Comparison of ENCODE assay signal across 19 cellular contexts in genomic region chr1:68973459-68974244, GRCh38.
A peak's percentile ranks its signal among the peaks of the same experiment; 100 is the strongest.
DNase-seq lines count a peak whose midpoint lies in the region; ATAC-seq and TF ChIP-seq lines count a peak whose summit lies in the region.
"Had no signal": no experiment of that assay in that cellular context is flagged by ENCODE, and none has a peak within 500 bp of the region (broad histone marks: within the 10 kb centered on the region; RNA-seq: fewer than 3 reads in every experiment).

No MANE protein-coding gene starts in this region.

- H3K4ac ChIP-seq in mesenchymal stem cell (ENCODE audit: low read depth in 1 of 2, low read length in 2 of 2) = no peak overlapping the region

- H4K20me1 ChIP-seq in MM.1S (ENCODE audit: insufficient read depth, low read length) = no peaks in the 10 kb centered on the region

- H3K4me2 ChIP-seq in MM.1S (ENCODE audit: low read depth, low read length) (peak overlapping the region; percentile 50; the same call in 1 of the 2 replicates), mesenchymal stem cell (ENCODE audit: low read length, poor library complexity, severe bottlenecking) (no peak overlapping the region)

- H3K79me1 ChIP-seq in mesenchymal stem cell (replicated peaks; ENCODE audit: low read length, poor library complexity, severe bottlenecking) = no peaks in the 10 kb centered on the region

- H3K4me1 ChIP-seq in MM.1S (ENCODE audit: low read length) = peaks cover 56% of the 10 kb centered on the region
- peaks cover 5% of the 10 kb centered on the region for H3K4me1 ChIP-seq in mesenchymal stem cell (ENCODE audit: control insufficient read depth, insufficient read depth, low read depth, low read length)
- H3K4me1 ChIP-seq in left ventricle myocardium inferior = no peaks in the 10 kb centered on the region
- H3K4me1 ChIP-seq: colonic mucosa had no signal

- H3K36me3 ChIP-seq in MM.1S (replicated peaks; ENCODE audit: insufficient read depth, low read length) (no peaks in the 10 kb centered on the region), mesenchymal stem cell (ENCODE audit: control insufficient read depth in 1 of 2, insufficient read depth in 2 of 2, low read depth in 1 of 2, low read length in 2 of 2) (no peaks in the 10 kb centered on the region), left ventricle myocardium inferior (no peaks in the 10 kb centered on the region)
- H3K36me3 ChIP-seq: colonic mucosa had no signal

- no peak overlapping the region for H2BK120ac ChIP-seq in mesenchymal stem cell (ENCODE audit: low read depth, low read length)

- no peak overlapping the region; the same call in 1 of the 2 replicates for H3K4me3 ChIP-seq in MM.1S (ENCODE audit: low read length)
- no peak overlapping the region for H3K4me3 ChIP-seq in cardiac fibroblast (replicated peaks in 1 of 2; ENCODE audit: low read depth in 2 of 2, low read length in 2 of 2)
- no peak overlapping the region for H3K4me3 ChIP-seq in mesenchymal stem cell (ENCODE audit: insufficient read depth in 1 of 2, low read depth in 1 of 2, low read length in 2 of 2)
- H3K4me3 ChIP-seq in left ventricle myocardium inferior = no peak overlapping the region
- H3K4me3 ChIP-seq: colonic mucosa had no signal

- H3K27ac ChIP-seq in MM.1S (ENCODE audit: low read length) (peak overlapping the region; percentile 54; the same call in 1 of the 2 replicates), mesenchymal stem cell (ENCODE audit: low read length, poor library complexity, severe bottlenecking) (no peak overlapping the region), left ventricle myocardium inferior (replicated peaks) (no peak overlapping the region)
- H3K27ac ChIP-seq: colonic mucosa had no signal

- H3K9ac ChIP-seq in MM.1S (ENCODE audit: low read length) (no peak overlapping the region; the same call in 1 of the 2 replicates), mesenchymal stem cell (ENCODE audit: low read length) (peak overlapping the region; percentile 6)

- H3K9me2 ChIP-seq in MM.1S (replicated peaks; ENCODE audit: insufficient read depth, low read length) = no peaks in the 10 kb centered on the region

- H2AFZ ChIP-seq in MM.1S (ENCODE audit: low read length) = peak overlapping the region; percentile 59
- no peak overlapping the region for H2AFZ ChIP-seq in mesenchymal stem cell (ENCODE audit: low read depth, low read length)

- intact Hi-C loops in left ventricle myocardium inferior (cut with micrococcal nuclease) = no loop called here

- TF ChIP-seq CTCF in AG09319 (IDR thresholded peaks at IDR 0.05; ENCODE audit: low read depth, low read length) (no peak), MM.1S (IDR thresholded peaks at IDR 0.05; ENCODE audit: low read length) (no peak), cardiac fibroblast (IDR thresholded peaks at IDR 0.05; ENCODE audit: low read depth, low read length) (no peak), left ventricle myocardium inferior (IDR thresholded peaks at IDR 0.05; ENCODE audit: borderline replicate concordance) (no peak)

- H3K79me2 ChIP-seq in MM.1S (ENCODE audit: low read length) = no peaks in the 10 kb centered on the region

- H3F3A ChIP-seq in MM.1S (ENCODE audit: insufficient read depth, low read length) = peaks cover 6% of the 10 kb centered on the region; the same call in 1 of the 2 replicates

- no peak overlapping the region for H3K14ac ChIP-seq in mesenchymal stem cell (ENCODE audit: low read length in 2 of 2)

- H3K27me3 ChIP-seq in MM.1S (replicated peaks; ENCODE audit: insufficient read depth, low read length) (no peaks in the 10 kb centered on the region), mesenchymal stem cell (ENCODE audit: control insufficient read depth in 1 of 2, insufficient read depth in 1 of 2, low read length in 2 of 2) (no peaks in the 10 kb centered on the region), left ventricle myocardium inferior (ENCODE audit: low read depth) (no peaks in the 10 kb centered on the region)
- H3K27me3 ChIP-seq: colonic mucosa had no signal

- H3K23ac ChIP-seq in mesenchymal stem cell (ENCODE audit: low read length in 2 of 2) = no peak overlapping the region

- H2AK5ac ChIP-seq in mesenchymal stem cell (ENCODE audit: low read length, severe bottlenecking) = no peak overlapping the region

- H2BK12ac ChIP-seq in mesenchymal stem cell (ENCODE audit: low read length in 2 of 2) = no peak overlapping the region

- H3K9me3 ChIP-seq in MM.1S (replicated peaks; ENCODE audit: insufficient read depth, low read length) (no peaks in the 10 kb centered on the region), mesenchymal stem cell (ENCODE audit: control insufficient read depth, low read length) (no peaks in the 10 kb centered on the region), left ventricle myocardium inferior (replicated peaks) (no peaks in the 10 kb centered on the region)
- H3K9me3 ChIP-seq: colonic mucosa had no signal

- H2BK15ac ChIP-seq in mesenchymal stem cell (ENCODE audit: low read depth, poor library complexity, severe bottlenecking) = no peak overlapping the region

- no peak overlapping the region for H2BK5ac ChIP-seq in mesenchymal stem cell (ENCODE audit: low read depth, low read length, poor library complexity, severe bottlenecking)

- no peak overlapping the region for H4K8ac ChIP-seq in mesenchymal stem cell (ENCODE audit: low read length)

- 89% methylated on average over 2 of the region's 6 CpGs for WGBS in mesenchymal stem cell

- DNase-seq in AG09319 (ENCODE audit: extremely low read depth, low read depth) (peak; percentile 0), MM.1S (peak; percentile 80), cardiac fibroblast (ENCODE audit: low read depth in 2 of 2) (peak; percentile 20 to 68), mesenchymal stem cell (peak; percentile 8), left ventricle myocardium inferior (no peak), SHP77 treated with DMSO at 0.1 percent for 48 hours (lab: John Stamatoyannopoulos, UW) (no peak)
- DNase-seq: activated CD8-positive, alpha-beta memory T cell treated with anti-CD3 and anti-CD28 coated beads, Interleukin-2, amount 50 U/mL, for 48 hours; AML-193; colonic mucosa; Kasumi-1; NCI-H2029; NCI-H69; RPMI8226; stimulated activated naive CD4-positive, alpha-beta T cell had no signal

- H4K91ac ChIP-seq in mesenchymal stem cell (ENCODE audit: low read length) = no peak overlapping the region

- ATAC-seq in HG03457 (IDR thresholded peaks at IDR 0.05; ENCODE audit: unreplicated experiment) = no peak
- ATAC-seq in GM18520 (IDR thresholded peaks at IDR 0.05; ENCODE audit: unreplicated experiment) = no peak
- ATAC-seq: activated naive CD4-positive, alpha-beta T cell treated with anti-CD3 and anti-CD28 coated beads, Interleukin-2, amount 50 U/mL, for 72 hours; HCT116; sciatic nerve had no signal

- no peak overlapping the region for H3K18ac ChIP-seq in mesenchymal stem cell (ENCODE audit: low read depth in 1 of 2, low read length in 2 of 2)

Comparison
In these comparisons a context has a peak if more than half of its experiments do, and no peak if none do; other contexts are left out.
1. DNase-seq: peak in AG09319 (single experiment), MM.1S (single experiment), cardiac fibroblast (2 of 2) and mesenchymal stem cell (single experiment); none in left ventricle myocardium inferior (single experiment) and SHP77 treated with DMSO at 0.1 percent for 48 hours (single experiment).